Comparison of ENCODE assay signal across 16 cellular contexts in the genomic region with DNA sequence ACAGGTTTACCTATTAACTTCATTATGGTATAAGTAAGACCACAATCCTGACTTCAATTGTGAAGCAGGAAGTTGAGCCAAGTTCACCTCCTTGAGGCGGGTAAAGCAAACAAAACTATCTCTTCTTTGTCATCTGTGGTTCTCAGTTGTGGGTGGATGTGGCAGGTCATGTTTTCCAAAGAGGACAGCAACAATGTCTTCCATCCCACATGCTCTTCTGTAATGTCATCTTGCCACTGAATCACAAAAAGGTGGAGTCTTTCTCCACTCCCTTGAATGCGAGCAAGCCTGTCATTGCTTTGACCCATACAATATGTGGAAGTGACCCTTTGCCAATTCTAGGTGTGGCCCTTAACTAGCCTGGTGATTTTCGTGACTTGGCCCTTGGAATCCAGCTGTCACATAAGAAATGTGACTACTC.
"Had no signal": no experiment of that assay in that cellular context is flagged by ENCODE, and none has a peak within 500 bp of the region (broad histone marks: within the 10 kb centered on the region; RNA-seq: fewer than 3 reads in every experiment).

No MANE protein-coding gene starts in this region.

- H3K9me3 ChIP-seq: colonic mucosa, lower lobe of right lung, neutrophil, transverse colon had no signal

- H3K27me3 ChIP-seq: colonic mucosa, neutrophil, right atrium auricular region, transverse colon had no signal

- H3K36me3 ChIP-seq: colonic mucosa, lower lobe of right lung, neutrophil, right atrium auricular region, transverse colon had no signal

- H3K4me2 ChIP-seq: smooth muscle cell had no signal

- H3K4me1 ChIP-seq: colonic mucosa, lower lobe of right lung, right atrium auricular region, transverse colon had no signal

- H3K27ac ChIP-seq: colonic mucosa, lower lobe of right lung, neutrophil, right atrium auricular region, transverse colon had no signal

- DNase-seq: activated CD4-positive, alpha-beta T cell treated with anti-CD3 and anti-CD28 coated beads for 48 hours; activated naive CD4-positive, alpha-beta T cell treated with Interleukin-2 at 50 U/mL for 16 hours; caudate nucleus; colonic mucosa; hypothalamus; left cardiac atrium; lower lobe of right lung; naive thymus-derived CD8-positive, alpha-beta T cell; posterior cingulate gyrus; stimulated activated naive CD4-positive, alpha-beta T cell; substantia nigra; T-cell; transverse colon had no signal

- H3K4me3 ChIP-seq: colonic mucosa, lower lobe of right lung, right atrium auricular region, smooth muscle cell, transverse colon had no signal
